In the genomic region with DNA sequence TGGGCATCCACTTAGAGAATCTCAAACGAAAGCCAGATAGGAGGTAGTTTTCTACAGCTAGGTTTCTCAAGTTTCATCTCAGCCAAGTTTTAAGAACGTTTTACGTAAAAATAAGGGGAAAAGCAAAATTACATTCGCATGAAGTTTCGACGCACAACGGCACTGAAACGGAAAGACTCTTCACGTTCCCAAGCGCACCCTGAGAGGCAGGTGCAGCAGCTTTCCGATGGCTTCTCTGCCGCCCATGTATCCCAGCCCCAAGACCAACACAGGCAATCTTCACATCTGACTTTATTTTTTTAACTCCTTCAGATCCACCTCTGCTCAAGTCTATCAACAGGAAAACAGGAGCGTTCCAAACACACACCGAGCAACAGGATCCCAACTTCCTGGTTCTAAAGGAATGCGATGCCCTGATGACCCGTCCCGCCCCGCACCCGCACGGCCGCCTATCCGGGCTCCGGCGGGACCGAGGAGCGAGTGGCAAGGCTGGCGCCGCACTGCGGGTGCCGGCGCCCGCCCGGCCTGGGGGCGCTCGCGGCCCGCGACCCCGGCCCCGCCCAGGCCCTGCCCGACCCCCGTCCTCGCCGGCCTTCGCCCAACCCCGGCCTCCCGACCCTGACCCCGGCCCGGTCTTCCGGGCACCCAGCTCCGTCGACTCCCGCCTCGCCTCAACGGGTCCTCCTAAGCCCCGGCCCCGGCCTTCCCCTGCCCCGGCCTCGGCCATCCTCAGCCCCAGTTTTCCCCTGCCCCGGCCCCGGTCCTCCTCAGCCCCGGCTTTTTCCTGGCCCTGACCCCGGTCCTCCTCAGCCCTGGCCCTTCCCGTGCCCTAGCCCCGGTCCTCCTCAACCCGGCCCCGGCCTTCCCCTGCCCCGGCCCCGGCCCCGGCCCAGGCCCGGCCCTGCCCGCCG, we compare ENCODE assay signal across 8 cellular contexts. TPM values are rescaled to one million over a fixed set of nuclear protein-coding genes. Genes with fewer than 3 reads are reported as not detected.
DNase-seq lines count a peak whose midpoint lies in the region; ATAC-seq, FAIRE-seq and TF ChIP-seq lines count a peak whose summit lies in the region.

No MANE protein-coding gene starts in this region.

- no peaks in the 10 kb centered on the region for H3K9me3 ChIP-seq in BLaER1 treated with 17β-estradiol and CSF1 and Interleukin-3, amounts not matched to agents 10 nM and 100 nM (replicated peaks in 1 of 11)
- H3K9me3 ChIP-seq in PC-3 (ENCODE audit: low read length) (no peaks in the 10 kb centered on the region), right cardiac atrium (ENCODE audit: control insufficient read depth, low read length) (no peaks in the 10 kb centered on the region)

- H3K4me1 ChIP-seq in BLaER1 treated with 17β-estradiol and CSF1 and Interleukin-3, amounts not matched to agents 10 nM and 100 nM: peaks cover 34 to 60% (median 51%) of the 10 kb centered on the region in 10 experiments
- H3K4me1 ChIP-seq in PC-3 (ENCODE audit: insufficient read depth, low read length): peaks cover 8% of the 10 kb centered on the region; the same call in 1 of the 2 replicates
- H3K4me1 ChIP-seq in right cardiac atrium (ENCODE audit: control insufficient read depth, insufficient read depth, low read length): peaks cover 7% of the 10 kb centered on the region

- TF ChIP-seq POLR2A in H54 (IDR thresholded peaks at IDR 0.05; ENCODE audit: low read depth, low read length): no peak

- H3K4me3 ChIP-seq in BLaER1 treated with 17β-estradiol and CSF1 and Interleukin-3, amounts not matched to agents 10 nM and 100 nM: peak overlapping the region; percentile 90 to 97 (median 96)
- H3K4me3 ChIP-seq in PC-3 (ENCODE audit: low read length) (peak overlapping the region; percentile 73), right cardiac atrium (ENCODE audit: low read length) (peak overlapping the region; percentile 98)

- H3K79me2 ChIP-seq in PC-3 (ENCODE audit: low read length): peaks cover 51% of the 10 kb centered on the region

- H3K9me2 ChIP-seq in PC-3 (replicated peaks; ENCODE audit: low read length): no peaks in the 10 kb centered on the region

- H3K27me3 ChIP-seq in BLaER1 treated with 17β-estradiol and CSF1 and Interleukin-3, amounts not matched to agents 10 nM and 100 nM: peaks cover 0 to 6% (median 0%) of the 10 kb centered on the region in 11 experiments; a peak in 2 of 22 replicates
- no peaks in the 10 kb centered on the region for H3K27me3 ChIP-seq in PC-3 (ENCODE audit: low read length)
- H3K27me3 ChIP-seq in right cardiac atrium (ENCODE audit: control insufficient read depth, insufficient read depth): no peaks in the 10 kb centered on the region

- intact Hi-C loops in PC-3 (cut with micrococcal nuclease) (loop anchor here (5.0 kb wide), 1 partner anchor 57 kb away; the partner anchor contains the start of gene GTPBP4), right cardiac atrium (cut with DNase I) (loop anchor here in 3 of 4 donors (5.0 to 10.0 kb wide), 3 partner anchors 54 to 246 kb away; partner anchors contain the start of genes DIP2C (in 1 of the 3) and GTPBP4 (in 1 of the 3))

- peak overlapping the region; percentile 78 to 94 (median 86) for H3K4me2 ChIP-seq in BLaER1 treated with 17β-estradiol and CSF1 and Interleukin-3, amounts not matched to agents 10 nM and 100 nM
- peak overlapping the region; percentile 93 for H3K4me2 ChIP-seq in PC-3 (ENCODE audit: low read length)

- no peak for FAIRE-seq in H54 (lab: Jason Lieb, UNC)

- ATAC-seq in PC-3: peak; percentile 9
- peak; percentile 1 for ATAC-seq in right cardiac atrium
- no peak for ATAC-seq in GM21526 (IDR thresholded peaks at IDR 0.05; ENCODE audit: low FRiP score, unreplicated experiment)

- peak; percentile 38 for DNase-seq in H54 (ENCODE audit: insufficient read length, low spot score)
- peak; percentile 20 for DNase-seq in PC-3
- peak; percentile 35 to 75 (median 64) for DNase-seq in right cardiac atrium
- peak; percentile 56 for DNase-seq in renal cortical epithelial cell (ENCODE audit: low read depth)
- DNase-seq in middle frontal gyrus (ENCODE audit: extremely low spot score, low spot score): no peak

- CTCF ChIA-PET in PC-3 (lab: Charles Lee): no interaction called here

- peak overlapping the region; percentile 99 to 100 (median 99) for H3K9ac ChIP-seq in BLaER1 treated with 17β-estradiol and CSF1 and Interleukin-3, amounts not matched to agents 10 nM and 100 nM
- H3K9ac ChIP-seq in PC-3 (ENCODE audit: low read length): peak overlapping the region; percentile 74

- POLR2A ChIA-PET in PC-3 (lab: Charles Lee; ENCODE audit: unreplicated experiment): interaction anchor here (0.6 kb wide), 1 partner anchor 31 kb away, joined by 5 read pairs; no protein-coding TSS in a partner anchor

- BruUV-seq in PC-3 (replicated peaks; lab: Mats Ljungman, UMichigan): no TSS peak

- peaks cover 49 to 57% (median 54%) of the 10 kb centered on the region in 11 experiments for H4K20me1 ChIP-seq in BLaER1 treated with 17β-estradiol and CSF1 and Interleukin-3, amounts not matched to agents 10 nM and 100 nM
- H4K20me1 ChIP-seq in PC-3 (ENCODE audit: low read length): peaks cover 41% of the 10 kb centered on the region

- WGBS in adipose tissue, 3 donors: 1 to 2% (median 1%) methylated on average over 47 to 73 of the region's 73 CpGs
- under 1% methylated on average over 73 of the region's 73 CpGs for WGBS in right cardiac atrium

- no peak overlapping the region for H2AFZ ChIP-seq in PC-3 (ENCODE audit: low read length)

- H3K36me3 ChIP-seq in BLaER1 treated with 17β-estradiol and CSF1 and Interleukin-3, amounts not matched to agents 10 nM and 100 nM: peaks cover 12 to 34% (median 18%) of the 10 kb centered on the region in 11 experiments
- no peaks in the 10 kb centered on the region for H3K36me3 ChIP-seq in PC-3 (ENCODE audit: low read depth, low read length)

- no peaks in the 10 kb centered on the region for H3F3A ChIP-seq in PC-3 (ENCODE audit: low read length, unreplicated experiment)

- no peak for TF ChIP-seq CTCF in PC-3 (conservative IDR thresholded peaks at IDR 0.05; ENCODE audit: low read depth, low read length)

- H3K27ac ChIP-seq in BLaER1 treated with 17β-estradiol and CSF1 and Interleukin-3, amounts not matched to agents 10 nM and 100 nM: peak overlapping the region; percentile 97 to 100 (median 98)
- no peak overlapping the region for H3K27ac ChIP-seq in PC-3 (ENCODE audit: low read length)
- peak overlapping the region; percentile 94 for H3K27ac ChIP-seq in adipose tissue (ENCODE audit: low read depth, low read length)
- peak overlapping the region; percentile 96 for H3K27ac ChIP-seq in right cardiac atrium (ENCODE audit: low read length)

RNA-seq across cellular contexts. Expression of gene LARP4B, which starts 0.8 kb away (rescaled TPM):
- total RNA-seq in PC-3 (2014; rRNA removed) (32.7 and 33.9 TPM in 2 replicates), right cardiac atrium (10 to 100 TPM; 46.9 to 59.3 (median 50.5) TPM), renal cortical epithelial cell (29.9 and 45.1 TPM in 2 replicates)
- polyA plus RNA-seq in adipose tissue (10 to 100 TPM in 1 of 3 donors, 1 to 10 TPM in 2; 7.5 to 15.4 (median 8.8) TPM), right cardiac atrium (12.1 TPM)

RNA-seq across cellular contexts. Expression of gene GTPBP4, which starts 57.6 kb away (rescaled TPM):
- total RNA-seq in PC-3 (2014; rRNA removed): 44.6 and 62.0 TPM in 2 replicates
- polyA plus RNA-seq in adipose tissue: 10 to 100 TPM; 17.3 to 52.3 (median 23.1) TPM
- 10 to 100 TPM; 22.9 to 29.8 (median 27.5) TPM for total RNA-seq in right cardiac atrium
- polyA plus RNA-seq in right cardiac atrium: 16.8 TPM
- total RNA-seq in renal cortical epithelial cell: 50.0 and 66.5 TPM in 2 replicates
